In the genomic region with DNA sequence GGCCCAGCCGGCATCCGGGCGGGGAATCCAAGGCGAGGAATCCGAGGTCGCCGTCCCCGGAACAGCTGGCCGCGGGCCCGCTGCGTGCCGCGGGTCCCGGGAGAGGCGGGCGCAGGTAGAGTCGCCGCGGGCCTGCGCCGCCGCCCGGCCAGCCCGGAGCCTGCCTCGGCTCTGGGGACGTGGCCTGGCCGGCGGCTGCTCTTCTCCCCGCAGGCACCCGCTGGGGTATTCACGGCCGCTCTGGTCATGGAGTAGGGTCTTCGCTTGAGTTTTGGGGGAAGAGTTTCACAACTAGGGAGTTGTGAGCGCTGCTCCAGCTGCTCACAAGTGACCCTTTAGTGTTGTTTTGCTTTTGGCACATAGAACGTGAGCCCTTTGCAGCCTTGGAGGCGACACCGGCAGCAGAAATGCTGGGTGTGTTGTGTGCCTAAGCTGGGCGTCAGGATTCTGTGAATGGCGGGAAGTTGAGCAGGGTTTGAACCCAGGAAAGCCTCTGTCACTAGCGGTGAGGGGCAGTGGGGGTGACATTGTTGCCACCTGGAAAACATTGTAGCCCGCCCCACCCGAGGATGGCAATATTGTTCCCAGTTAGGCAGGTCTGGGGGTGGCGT, we compare ENCODE assay signal across 15 cellular contexts. TPM values are rescaled to one million over a fixed set of nuclear protein-coding genes. Genes with fewer than 3 reads are reported as not detected.
DNase-seq lines count a peak whose midpoint lies in the region; ATAC-seq, FAIRE-seq and TF ChIP-seq lines count a peak whose summit lies in the region.
"Had no signal": no experiment of that assay in that cellular context is flagged by ENCODE, and none has a peak within 500 bp of the region (broad histone marks: within the 10 kb centered on the region; RNA-seq: fewer than 3 reads in every experiment).

No MANE protein-coding gene starts in this region.

- in situ Hi-C loops in K562 (cut with MboI): no loop called here

- peak overlapping the region; percentile 96 for H3K23ac ChIP-seq in neuronal stem cell (ENCODE audit: low read depth, low read length, poor library complexity)

- no peak overlapping the region; a peak in 1 of 4 replicates for H3K9ac ChIP-seq in K562 (ENCODE audit: insufficient read depth in 1 of 2, low read depth in 2 of 2, low read length in 2 of 2)
- H3K9ac ChIP-seq in neuronal stem cell (ENCODE audit: low read depth, low read length, poor library complexity): peak overlapping the region; percentile 90
- H3K9ac ChIP-seq: KMS-11 had no signal

- H2BK5ac ChIP-seq in neuronal stem cell (ENCODE audit: low read length): peak overlapping the region; percentile 87

- TF ChIP-seq CTCF in K562 (IDR thresholded peaks at IDR 0.05 in 2 of 3, conservative IDR thresholded peaks at IDR 0.05 in 1 of 3; ENCODE audit: insufficient read depth in 2 of 3, low read depth in 1 of 3, low read length in 3 of 3): no peak

- peaks cover 0 to 11% of the 10 kb centered on the region in 2 experiments; a peak in 2 of 5 replicates for H3K4me1 ChIP-seq in K562 (replicated peaks in 1 of 2; ENCODE audit: control insufficient read depth in 2 of 2, insufficient read depth in 2 of 2, low read length in 2 of 2)
- peaks cover 10 to 25% of the 10 kb centered on the region in 2 donors for H3K4me1 ChIP-seq in neuronal stem cell (ENCODE audit: control insufficient read depth in 2 of 2, insufficient read depth in 1 of 2, low read depth in 1 of 2, low read length in 2 of 2)

- no peak overlapping the region for H4K8ac ChIP-seq in neuronal stem cell (ENCODE audit: low read depth, low read length)

- H3K9me1 ChIP-seq in K562 (ENCODE audit: control insufficient read depth, insufficient read depth, low read length): no peaks in the 10 kb centered on the region

- H3K4me3 ChIP-seq in K562 (no peak overlapping the region), neuronal stem cell (ENCODE audit: low read length in 2 of 2) (peak overlapping the region; percentile 82 to 94)

- H2BK15ac ChIP-seq in neuronal stem cell (ENCODE audit: low read length): no peak overlapping the region

- peak overlapping the region; percentile 98 for H3K14ac ChIP-seq in neuronal stem cell (ENCODE audit: low read length)

- ATAC-seq in K562 (peak; percentile 89), HG03095 (IDR thresholded peaks at IDR 0.05; ENCODE audit: unreplicated experiment) (no peak)
- ATAC-seq: activated CD8-positive, alpha-beta T cell treated with anti-CD3 and anti-CD28 coated beads for 36 hours had no signal

- H3K36me3 ChIP-seq in K562 (ENCODE audit: control insufficient read depth, insufficient read depth, low read length) (no peaks in the 10 kb centered on the region), neuronal stem cell (replicated peaks in 1 of 2; ENCODE audit: control insufficient read depth in 2 of 2, insufficient read depth in 2 of 2, low read length in 2 of 2) (peaks cover 14 to 71% of the 10 kb centered on the region in 2 donors)

- H3K4ac ChIP-seq in neuronal stem cell (ENCODE audit: low read length): peak overlapping the region; percentile 76

- no peak for TF ChIP-seq EP300 in K562 (IDR thresholded peaks at IDR 0.05; ENCODE audit: low read length)

- no peak overlapping the region for H3K4me2 ChIP-seq in K562 (ENCODE audit: insufficient read depth, low read length)
- peak overlapping the region; percentile 86 for H3K4me2 ChIP-seq in neuronal stem cell (ENCODE audit: insufficient read depth, low read length, poor library complexity, severe bottlenecking)
- H3K4me2 ChIP-seq: KMS-11 had no signal

- H2AFZ ChIP-seq in K562 (ENCODE audit: low read depth, low read length) (no peak overlapping the region), neuronal stem cell (ENCODE audit: low read length) (no peak overlapping the region)

- intact Hi-C loops in K562 (cut with micrococcal nuclease): no loop called here

- POLR2A ChIA-PET in K562 (lab: Yijun Ruan, JAX): interaction anchor here (1.5 to 1.9 kb wide), 2 partner anchors 14 to 37 kb away, joined by 6 to 7 read pairs; no protein-coding TSS in a partner anchor

- no peaks in the 10 kb centered on the region for H3K79me2 ChIP-seq in K562 (ENCODE audit: control insufficient read depth, insufficient read depth, low read length)

- peak overlapping the region; percentile 84 for H2AK5ac ChIP-seq in neuronal stem cell (ENCODE audit: low read depth, low read length)

- no peak for TF ChIP-seq RAD21 in K562 (CRISPR knock-in tag; conservative IDR thresholded peaks at IDR 0.05 in 1 of 2, IDR thresholded peaks at IDR 0.05 in 1 of 2)

- 8% methylated on average over 44 of the region's 44 CpGs for WGBS in K562 (ENCODE audit: insufficient coverage, low coverage, missing lambda C conversion rate)
- WGBS in neuronal stem cell (ENCODE audit: extremely low coverage in 2 of 2, insufficient read length in 2 of 2, insufficient replicate concordance in 1 of 2), 2 donors: no CpG with 5 or more reads among the region's 44 CpGs

- CTCF ChIA-PET in K562 (lab: Yijun Ruan, JAX; ENCODE audit: low intra/inter-chr PET ratio): no interaction called here

- no peak overlapping the region for H2BK12ac ChIP-seq in neuronal stem cell (ENCODE audit: low read length)

- peaks cover 7% of the 10 kb centered on the region for H3K79me1 ChIP-seq in neuronal stem cell (ENCODE audit: low read depth, low read length)

- H3K27ac ChIP-seq in K562 (ENCODE audit: extremely low read depth, low read depth, low read length) (no peak overlapping the region), neuronal stem cell (replicated peaks; ENCODE audit: low read length) (peak overlapping the region; percentile 19)
- H3K27ac ChIP-seq: KMS-11, RWPE1 had no signal

- BruUV-seq in K562 (replicated peaks; lab: Mats Ljungman, UMichigan): no TSS peak

- no peak overlapping the region for H4K91ac ChIP-seq in neuronal stem cell (ENCODE audit: low read depth, low read length, poor library complexity)

- no peaks in the 10 kb centered on the region for H4K20me1 ChIP-seq in K562 (replicated peaks; ENCODE audit: control insufficient read depth, insufficient read depth, low read length)

- FAIRE-seq in K562 (lab: Jason Lieb, UNC) (no peak), urothelium cell line (lab: Jason Lieb, UNC) (no peak)

- H3K9me3 ChIP-seq in K562 (replicated peaks; ENCODE audit: control insufficient read depth, insufficient read depth, low read depth, low read length): peaks cover 10% of the 10 kb centered on the region
- H3K9me3 ChIP-seq in neuronal stem cell (replicated peaks in 1 of 2; ENCODE audit: control insufficient read depth in 2 of 2, insufficient read depth in 1 of 2, low read depth in 1 of 2, low read length in 2 of 2): peaks cover 0 to 2% of the 10 kb centered on the region in 2 donors

- H2BK120ac ChIP-seq in neuronal stem cell (ENCODE audit: low read depth, low read length): no peak overlapping the region

- DNase-seq in ELF-1 (ENCODE audit: low read depth, low spot score) (peak; percentile 71), K562 (ENCODE audit: extremely low read depth in 1 of 4, low spot score in 3 of 4) (peak; percentile 11 to 49 (median 41)), iPS-NIHi7 (ENCODE audit: extremely low spot score) (peak; percentile 29), neuronal stem cell (ENCODE audit: low spot score) (no peak), urothelium cell line (ENCODE audit: low spot score) (no peak), NCI-H82 (lab: John Stamatoyannopoulos, UW) (no peak), SW 1271 (lab: John Stamatoyannopoulos, UW) (no peak)
- DNase-seq: activated CD8-positive, alpha-beta T cell treated with anti-CD3 and anti-CD28 coated beads for 36 hours; NCI-H146; NCI-H524 treated with DMSO at 0.1 percent for 48 hours; posterior cingulate gyrus had no signal

- H3K18ac ChIP-seq in neuronal stem cell (ENCODE audit: low read length): peak overlapping the region; percentile 97

- H3K27me3 ChIP-seq in K562 (ENCODE audit: control insufficient read depth in 2 of 2, insufficient read depth in 2 of 2, low read length in 2 of 2): peaks cover 58 to 70% of the 10 kb centered on the region in 2 experiments
- H3K27me3 ChIP-seq in neuronal stem cell (ENCODE audit: control insufficient read depth in 3 of 3, insufficient read depth in 3 of 3, low read depth in 1 of 3, low read length in 3 of 3): no peaks in the 10 kb centered on the region

- TF ChIP-seq POLR2A in K562 (conservative IDR thresholded peaks at IDR 0.05): no peak

TF ChIP-seq in K562, 482 proteins besides CTCF, POLR2A, EP300 and RAD21 (continues in another document):
- no peak for TF ChIP-seq CREM (IDR thresholded peaks at IDR 0.05; ENCODE audit: low read depth)

RNA-seq across cellular contexts. Expression of a gene that starts 4.0 kb away (rescaled TPM):
- total RNA-seq in K562 (2011; cell fraction: chromatin; rRNA removed; ENCODE audit: low replicate concordance): 0.09 TPM in 1 of 2 replicates, not detected in the other
- under 0.01 TPM in 1 of 2 replicates, not detected in the other for total RNA-seq in K562 (2011; cell fraction: nucleolus; rRNA removed)
- 0.08 TPM in 1 of 2 replicates, not detected in the other for total RNA-seq in K562 (2011; cell fraction: nucleoplasm; rRNA removed)
- total RNA-seq in K562 (2014; rRNA removed): not detected in 2 replicates
- total RNA-seq in K562 (2014; rRNA removed; fragmentation: Illumina TruSeq; extraction: Trizol): not detected in 2 replicates
- total RNA-seq in K562 (2015; rRNA removed; fragmentation: Illumina TruSeq; extraction: Trizol): not detected in 2 replicates
- 0.11 and 0.18 TPM in 2 replicates for total RNA-seq in K562 (2021)
- 0.01 and 0.04 TPM in 2 replicates for polyA plus RNA-seq in K562 (2011; rRNA removed)
- 0.03 TPM in 1 of 2 replicates, not detected in the other for polyA plus RNA-seq in K562 (2011; cell fraction: cytosol; rRNA removed)
- 0.04 TPM in 1 of 2 replicates, not detected in the other for polyA plus RNA-seq in K562 (2011; cell fraction: nucleus; rRNA removed)
- 0.01 TPM in 1 of 2 replicates, not detected in the other for polyA plus RNA-seq in K562 (2012)
- polyA plus RNA-seq in K562 (2014; fragmentation: Illumina TruSeq; extraction: Trizol): not detected in 2 replicates
- not detected for polyA plus RNA-seq in K562 (2014; fragmentation: Nextera tagmentation; extraction: Ambion mirVana)
- polyA plus RNA-seq in K562 (2014; rRNA removed): not detected in 2 replicates
- 0.03 and 0.14 TPM in 2 replicates for polyA minus RNA-seq in K562 (2011; rRNA and poly(A)+ RNA removed)
- polyA minus RNA-seq in K562 (2011; cell fraction: cytosol; rRNA and poly(A)+ RNA removed): 0.36 TPM in 1 of 2 replicates, not detected in the other
- polyA minus RNA-seq in K562 (2011; cell fraction: nucleus; rRNA and poly(A)+ RNA removed): 0.13 TPM in 1 of 2 replicates, not detected in the other
- 53.8 TPM for polyA plus RNA-seq in neuronal stem cell (2013, experiment 1 of 2)
- 57.6 TPM for polyA plus RNA-seq in neuronal stem cell (2013, experiment 2 of 2)
- total RNA-seq: ureter had no signal

Comparison
In these comparisons a context has a peak if more than half of its experiments do, and no peak if none do; other contexts are left out.
1. DNase-seq: peak in ELF-1 (single experiment), K562 (4 of 4) and iPS-NIHi7 (single experiment); none in neuronal stem cell (single experiment), urothelium cell line (single experiment), NCI-H82 (single experiment) and SW 1271 (0 of 2).